In genomic region chr15:25807063-25807462, GRCh38 we compare ENCODE assay signal across 25 cellular contexts. TPM values are rescaled to one million over a fixed set of nuclear protein-coding genes. Genes with fewer than 3 reads are reported as not detected.
"Had no signal": no experiment of that assay in that cellular context is flagged by ENCODE, and none has a peak within 500 bp of the region (broad histone marks: within the 10 kb centered on the region; RNA-seq: fewer than 3 reads in every experiment).

No MANE protein-coding gene starts in this region.

- H3K9me3 Mint-ChIP-seq: activated B cell treated with CpG ODN at 0.5 μM for 24 hours; activated CD8-positive, alpha-beta T cell treated with anti-CD3 and anti-CD28 coated beads for 36 hours; activated naive CD8-positive, alpha-beta T cell treated with anti-CD3 and anti-CD28 coated beads, Interleukin-2, amount 10 ng/mL, durations not matched to agents 7 days and 5 days; activated T-helper 1 cell treated with anti-CD3 and anti-CD28 coated beads, Interleukin-12 subunit alpha, Interleukin-12 subunit beta, Interleukin-2, Interleukin-4 antibody, amounts not matched to agents 30 ng/mL and 10 ng/mL and 1 ng/mL, durations not matched to agents 14 hours and 24 hours and 36 hours; T-cell had no signal

- H3K27me3 Mint-ChIP-seq: activated CD4-positive, alpha-beta T cell treated with anti-CD3 and anti-CD28 coated beads for 36 hours; activated CD8-positive, alpha-beta T cell treated with anti-CD3 and anti-CD28 coated beads for 36 hours; activated naive CD8-positive, alpha-beta T cell treated with anti-CD3 and anti-CD28 coated beads, Interleukin-2, amount 10 ng/mL, durations not matched to agents 7 days and 5 days; T-cell had no signal

- DNase-seq: activated B cell treated with CpG ODN at 0.5 μM for 24 hours; activated CD4-positive, alpha-beta T cell treated with anti-CD3 and anti-CD28 coated beads for 36 hours; activated CD8-positive, alpha-beta memory T cell treated with anti-CD3 and anti-CD28 coated beads, Interleukin-2, amount 50 U/mL, for 4 hours; activated CD8-positive, alpha-beta T cell treated with anti-CD3 and anti-CD28 coated beads for 36 hours; activated naive CD4-positive, alpha-beta T cell treated with Interleukin-2 at 50 U/mL for 16 hours; activated naive CD8-positive, alpha-beta T cell treated with anti-CD3 and anti-CD28 coated beads, Interleukin-2, amount 10 ng/mL, durations not matched to agents 7 days and 5 days; body of pancreas; central memory CD4-positive, alpha-beta T cell; MG63; MV-4-11; NCI-H1092 treated with DMSO at 0.1 percent for 48 hours; NCI-H1417 treated with DMSO at 0.1 percent for 48 hours; NCI-H1694 treated with DMSO at 0.1 percent for 48 hours; NCI-H2029 treated with DMSO at 0.1 percent for 48 hours; NCI-H345; NCI-H510A; NCI-H526 treated with DMSO at 0.1 percent for 48 hours; NCI-H82; SIG-M5; T-cell; T-helper 2 cell; T1000 had no signal

- H3K4me3 Mint-ChIP-seq: activated B cell treated with CpG ODN at 0.5 μM for 24 hours; activated CD4-positive, alpha-beta T cell treated with anti-CD3 and anti-CD28 coated beads for 36 hours; activated CD8-positive, alpha-beta T cell treated with anti-CD3 and anti-CD28 coated beads for 36 hours; activated naive CD8-positive, alpha-beta T cell treated with anti-CD3 and anti-CD28 coated beads, Interleukin-2, amount 10 ng/mL, durations not matched to agents 7 days and 5 days; activated T-helper 1 cell treated with anti-CD3 and anti-CD28 coated beads, Interleukin-12 subunit alpha, Interleukin-12 subunit beta, Interleukin-2, Interleukin-4 antibody, amounts not matched to agents 30 ng/mL and 10 ng/mL and 1 ng/mL, durations not matched to agents 14 hours and 24 hours and 36 hours had no signal

- H3K27ac Mint-ChIP-seq: activated B cell treated with CpG ODN at 0.5 μM for 24 hours; activated CD4-positive, alpha-beta T cell treated with anti-CD3 and anti-CD28 coated beads for 36 hours; activated CD8-positive, alpha-beta T cell treated with anti-CD3 and anti-CD28 coated beads for 36 hours; activated naive CD8-positive, alpha-beta T cell treated with anti-CD3 and anti-CD28 coated beads, Interleukin-2, amount 10 ng/mL, durations not matched to agents 7 days and 5 days; activated T-helper 1 cell treated with anti-CD3 and anti-CD28 coated beads, Interleukin-12 subunit alpha, Interleukin-12 subunit beta, Interleukin-2, Interleukin-4 antibody, amounts not matched to agents 30 ng/mL and 10 ng/mL and 1 ng/mL, durations not matched to agents 14 hours and 24 hours and 36 hours had no signal

- H3K9me3 ChIP-seq: ascending aorta, body of pancreas, MG63 had no signal

- H3K4me3 ChIP-seq: ascending aorta, body of pancreas, MG63 had no signal

- H3K27me3 ChIP-seq: ascending aorta, MG63 had no signal

- ATAC-seq: activated CD4-positive, alpha-beta T cell treated with anti-CD3 and anti-CD28 coated beads for 36 hours; activated CD8-positive, alpha-beta T cell treated with anti-CD3 and anti-CD28 coated beads for 36 hours; body of pancreas; T-cell had no signal

- H3K27ac ChIP-seq: ascending aorta, body of pancreas had no signal

- H3K36me3 ChIP-seq: ascending aorta, MG63 had no signal

- H3K4me1 ChIP-seq: body of pancreas had no signal

RNA-seq across cellular contexts. Expression of gene ATP10A, which starts 56.1 kb away (rescaled TPM):
- total RNA-seq: activated B cell treated with CpG ODN at 0.5 μM for 24 hours, RPMI7951 had no signal
